Comparison of ENCODE assay signal across 1 cellular context in genomic region chr20:728022-728944, GRCh38.
TF ChIP-seq lines count a peak whose summit lies in the region.

No MANE protein-coding gene starts in this region.

TF ChIP-seq in HepG2, 621 proteins besides CTCF, POLR2A, EP300 and RAD21 (continued from another document and continues in another):
- no peak for TF ChIP-seq ZNF646 (CRISPR knock-in tag; IDR thresholded peaks at IDR 0.05)
- TF ChIP-seq ZBTB7B (CRISPR knock-in tag; IDR thresholded peaks at IDR 0.05): peak; percentile 74
- no peak for TF ChIP-seq ZNF720 (CRISPR knock-in tag; IDR thresholded peaks at IDR 0.05)
- TF ChIP-seq ZNF576 (CRISPR knock-in tag; IDR thresholded peaks at IDR 0.05): peak; percentile 69; the same call in 1 of the 2 replicates
- no peak for TF ChIP-seq ELF4 (CRISPR knock-in tag; IDR thresholded peaks at IDR 0.05; ENCODE audit: borderline replicate concordance)
- TF ChIP-seq TBL1XR1 (IDR thresholded peaks at IDR 0.05; ENCODE audit: borderline replicate concordance, low read length, partially characterized antibody): no peak
- peak; percentile 64; the same call in 1 of the 2 replicates for TF ChIP-seq ATF7-NPFF (CRISPR knock-in tag; IDR thresholded peaks at IDR 0.05; ENCODE audit: low read depth)
- peak; percentile 6; the same call in 1 of the 2 replicates for TF ChIP-seq ZNF563 (CRISPR knock-in tag; IDR thresholded peaks at IDR 0.05)
- TF ChIP-seq HINFP (CRISPR knock-in tag; IDR thresholded peaks at IDR 0.05; ENCODE audit: low read depth): no peak
- TF ChIP-seq, protein P1, sequence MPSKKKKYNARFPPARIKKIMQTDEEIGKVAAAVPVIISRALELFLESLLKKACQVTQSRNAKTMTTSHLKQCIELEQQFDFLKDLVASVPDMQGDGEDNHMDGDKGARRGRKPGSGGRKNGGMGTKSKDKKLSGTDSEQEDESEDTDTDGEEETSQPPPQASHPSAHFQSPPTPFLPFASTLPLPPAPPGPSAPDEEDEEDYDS (CRISPR knock-in tag; IDR thresholded peaks at IDR 0.05): peak; percentile 17; the same call in 1 of the 2 replicates
- TF ChIP-seq, protein P2, sequence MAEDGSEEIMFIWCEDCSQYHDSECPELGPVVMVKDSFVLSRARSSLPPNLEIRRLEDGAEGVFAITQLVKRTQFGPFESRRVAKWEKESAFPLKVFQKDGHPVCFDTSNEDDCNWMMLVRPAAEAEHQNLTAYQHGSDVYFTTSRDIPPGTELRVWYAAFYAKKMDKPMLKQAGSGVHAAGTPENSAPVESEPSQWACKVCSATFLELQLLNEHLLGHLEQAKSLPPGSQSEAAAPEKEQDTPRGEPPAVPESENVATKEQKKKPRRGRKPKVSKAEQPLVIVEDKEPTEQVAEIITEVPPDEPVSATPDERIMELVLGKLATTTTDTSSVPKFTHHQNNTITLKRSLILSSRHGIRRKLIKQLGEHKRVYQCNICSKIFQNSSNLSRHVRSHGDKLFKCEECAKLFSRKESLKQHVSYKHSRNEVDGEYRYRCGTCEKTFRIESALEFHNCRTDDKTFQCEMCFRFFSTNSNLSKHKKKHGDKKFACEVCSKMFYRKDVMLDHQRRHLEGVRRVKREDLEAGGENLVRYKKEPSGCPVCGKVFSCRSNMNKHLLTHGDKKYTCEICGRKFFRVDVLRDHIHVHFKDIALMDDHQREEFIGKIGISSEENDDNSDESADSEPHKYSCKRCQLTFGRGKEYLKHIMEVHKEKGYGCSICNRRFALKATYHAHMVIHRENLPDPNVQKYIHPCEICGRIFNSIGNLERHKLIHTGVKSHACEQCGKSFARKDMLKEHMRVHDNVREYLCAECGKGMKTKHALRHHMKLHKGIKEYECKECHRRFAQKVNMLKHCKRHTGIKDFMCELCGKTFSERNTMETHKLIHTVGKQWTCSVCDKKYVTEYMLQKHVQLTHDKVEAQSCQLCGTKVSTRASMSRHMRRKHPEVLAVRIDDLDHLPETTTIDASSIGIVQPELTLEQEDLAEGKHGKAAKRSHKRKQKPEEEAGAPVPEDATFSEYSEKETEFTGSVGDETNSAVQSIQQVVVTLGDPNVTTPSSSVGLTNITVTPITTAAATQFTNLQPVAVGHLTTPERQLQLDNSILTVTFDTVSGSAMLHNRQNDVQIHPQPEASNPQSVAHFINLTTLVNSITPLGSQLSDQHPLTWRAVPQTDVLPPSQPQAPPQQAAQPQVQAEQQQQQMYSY (CRISPR knock-in tag; IDR thresholded peaks at IDR 0.05): no peak
- no peak for TF ChIP-seq ZFP1 (CRISPR knock-in tag; IDR thresholded peaks at IDR 0.05)
- peak; percentile 75 for TF ChIP-seq ZNF687 (CRISPR knock-in tag; IDR thresholded peaks at IDR 0.05)
- no peak for TF ChIP-seq ZNF207 (IDR thresholded peaks at IDR 0.05; ENCODE audit: borderline replicate concordance)
- TF ChIP-seq, protein P3, sequence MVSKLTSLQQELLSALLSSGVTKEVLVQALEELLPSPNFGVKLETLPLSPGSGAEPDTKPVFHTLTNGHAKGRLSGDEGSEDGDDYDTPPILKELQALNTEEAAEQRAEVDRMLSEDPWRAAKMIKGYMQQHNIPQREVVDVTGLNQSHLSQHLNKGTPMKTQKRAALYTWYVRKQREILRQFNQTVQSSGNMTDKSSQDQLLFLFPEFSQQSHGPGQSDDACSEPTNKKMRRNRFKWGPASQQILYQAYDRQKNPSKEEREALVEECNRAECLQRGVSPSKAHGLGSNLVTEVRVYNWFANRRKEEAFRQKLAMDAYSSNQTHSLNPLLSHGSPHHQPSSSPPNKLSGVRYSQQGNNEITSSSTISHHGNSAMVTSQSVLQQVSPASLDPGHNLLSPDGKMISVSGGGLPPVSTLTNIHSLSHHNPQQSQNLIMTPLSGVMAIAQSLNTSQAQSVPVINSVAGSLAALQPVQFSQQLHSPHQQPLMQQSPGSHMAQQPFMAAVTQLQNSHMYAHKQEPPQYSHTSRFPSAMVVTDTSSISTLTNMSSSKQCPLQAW (CRISPR knock-in tag; IDR thresholded peaks at IDR 0.05): 0 out of 2 replicates have a peak, but pooled peaks have one; percentile 48
- TF ChIP-seq ZNF644 (CRISPR knock-in tag; IDR thresholded peaks at IDR 0.05; ENCODE audit: low read depth): no peak
- TF ChIP-seq ZSCAN25 (CRISPR knock-in tag; IDR thresholded peaks at IDR 0.05): no peak
- no peak for TF ChIP-seq MXD4 (CRISPR knock-in tag; IDR thresholded peaks at IDR 0.05)
- TF ChIP-seq, protein P4, sequence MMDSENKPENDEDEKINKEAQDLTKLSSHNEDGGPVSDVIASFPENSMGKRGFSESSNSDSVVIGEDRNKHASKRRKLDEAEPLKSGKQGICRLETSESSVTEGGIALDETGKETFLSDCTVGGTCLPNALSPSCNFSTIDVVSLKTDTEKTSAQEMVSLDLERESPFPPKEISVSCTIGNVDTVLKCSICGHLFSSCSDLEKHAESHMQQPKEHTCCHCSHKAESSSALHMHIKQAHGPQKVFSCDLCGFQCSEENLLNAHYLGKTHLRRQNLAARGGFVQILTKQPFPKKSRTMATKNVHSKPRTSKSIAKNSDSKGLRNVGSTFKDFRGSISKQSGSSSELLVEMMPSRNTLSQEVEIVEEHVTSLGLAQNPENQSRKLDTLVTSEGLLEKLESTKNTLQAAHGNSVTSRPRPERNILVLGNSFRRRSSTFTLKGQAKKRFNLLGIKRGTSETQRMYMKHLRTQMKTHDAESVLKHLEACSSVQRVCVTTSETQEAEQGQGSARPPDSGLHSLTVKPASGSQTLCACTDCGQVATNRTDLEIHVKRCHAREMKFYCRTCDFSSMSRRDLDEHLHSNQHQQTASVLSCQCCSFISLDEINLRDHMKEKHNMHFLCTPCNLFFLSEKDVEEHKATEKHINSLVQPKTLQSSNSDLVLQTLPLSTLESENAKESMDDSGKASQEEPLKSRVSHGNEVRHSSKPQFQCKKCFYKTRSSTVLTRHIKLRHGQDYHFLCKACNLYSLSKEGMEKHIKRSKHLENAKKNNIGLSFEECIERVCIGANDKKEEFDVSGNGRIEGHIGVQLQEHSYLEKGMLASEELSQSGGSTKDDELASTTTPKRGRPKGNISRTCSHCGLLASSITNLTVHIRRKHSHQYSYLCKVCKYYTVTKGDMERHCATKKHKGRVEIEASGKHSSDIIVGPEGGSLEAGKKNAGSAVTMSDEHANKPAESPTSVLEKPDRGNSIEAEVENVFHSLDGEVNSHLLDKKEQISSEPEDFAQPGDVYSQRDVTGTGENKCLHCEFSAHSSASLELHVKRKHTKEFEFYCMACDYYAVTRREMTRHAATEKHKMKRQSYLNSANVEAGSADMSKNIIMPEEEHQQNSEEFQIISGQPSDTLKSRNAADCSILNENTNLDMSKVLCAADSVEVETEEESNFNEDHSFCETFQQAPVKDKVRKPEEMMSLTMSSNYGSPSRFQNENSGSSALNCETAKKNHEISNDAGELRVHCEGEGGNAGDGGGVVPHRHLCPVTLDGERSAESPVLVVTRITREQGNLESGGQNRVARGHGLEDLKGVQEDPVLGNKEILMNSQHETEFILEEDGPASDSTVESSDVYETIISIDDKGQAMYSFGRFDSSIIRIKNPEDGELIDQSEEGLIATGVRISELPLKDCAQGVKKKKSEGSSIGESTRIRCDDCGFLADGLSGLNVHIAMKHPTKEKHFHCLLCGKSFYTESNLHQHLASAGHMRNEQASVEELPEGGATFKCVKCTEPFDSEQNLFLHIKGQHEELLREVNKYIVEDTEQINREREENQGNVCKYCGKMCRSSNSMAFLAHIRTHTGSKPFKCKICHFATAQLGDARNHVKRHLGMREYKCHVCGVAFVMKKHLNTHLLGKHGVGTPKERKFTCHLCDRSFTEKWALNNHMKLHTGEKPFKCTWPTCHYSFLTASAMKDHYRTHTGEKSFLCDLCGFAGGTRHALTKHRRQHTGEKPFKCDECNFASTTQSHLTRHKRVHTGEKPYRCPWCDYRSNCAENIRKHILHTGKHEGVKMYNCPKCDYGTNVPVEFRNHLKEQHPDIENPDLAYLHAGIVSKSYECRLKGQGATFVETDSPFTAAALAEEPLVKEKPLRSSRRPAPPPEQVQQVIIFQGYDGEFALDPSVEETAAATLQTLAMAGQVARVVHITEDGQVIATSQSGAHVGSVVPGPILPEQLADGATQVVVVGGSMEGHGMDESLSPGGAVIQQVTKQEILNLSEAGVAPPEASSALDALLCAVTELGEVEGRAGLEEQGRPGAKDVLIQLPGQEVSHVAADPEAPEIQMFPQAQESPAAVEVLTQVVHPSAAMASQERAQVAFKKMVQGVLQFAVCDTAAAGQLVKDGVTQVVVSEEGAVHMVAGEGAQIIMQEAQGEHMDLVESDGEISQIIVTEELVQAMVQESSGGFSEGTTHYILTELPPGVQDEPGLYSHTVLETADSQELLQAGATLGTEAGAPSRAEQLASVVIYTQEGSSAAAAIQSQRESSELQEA (CRISPR knock-in tag; IDR thresholded peaks at IDR 0.05; ENCODE audit: not compliant biosample characterization): peak; percentile 20
- peak; percentile 69; the same call in 1 of the 2 replicates for TF ChIP-seq MIER2 (CRISPR knock-in tag; IDR thresholded peaks at IDR 0.05)
- TF ChIP-seq FOXM1 (CRISPR knock-in tag; IDR thresholded peaks at IDR 0.05): no peak
- TF ChIP-seq RAD51 (IDR thresholded peaks at IDR 0.05; ENCODE audit: borderline replicate concordance): no peak
- peak; percentile 90 for TF ChIP-seq FOXC1 (CRISPR knock-in tag; IDR thresholded peaks at IDR 0.05; ENCODE audit: borderline replicate concordance)
- no peak for TF ChIP-seq RBM22 (optimal IDR thresholded peaks at IDR 0.05; ENCODE audit: low read length)
- no peak for TF ChIP-seq ZNF703 (CRISPR knock-in tag; IDR thresholded peaks at IDR 0.05; ENCODE audit: borderline replicate concordance)
